18 cellular contexts compared by ENCODE assay signal in genomic region chr9:70988551-70988950, GRCh38.
DNase-seq lines count a peak whose midpoint lies in the region; ATAC-seq and TF ChIP-seq lines count a peak whose summit lies in the region.
"Had no signal": no experiment of that assay in that cellular context is flagged by ENCODE, and none has a peak within 500 bp of the region (broad histone marks: within the 10 kb centered on the region; RNA-seq: fewer than 3 reads in every experiment).

No MANE protein-coding gene starts in this region.

- no peaks in the 10 kb centered on the region for H3K79me1 ChIP-seq in H9 (ENCODE audit: insufficient read depth, low read depth, low read length, poor library complexity, severe bottlenecking)

- no peak overlapping the region for H3K27ac Mint-ChIP-seq in H9

- H3K23ac ChIP-seq in H9 (ENCODE audit: insufficient read length, low read depth, low read length): no peak overlapping the region

- no peaks in the 10 kb centered on the region for H3K79me2 ChIP-seq in GM23248 (ENCODE audit: insufficient read depth)
- 0 out of 2 replicates have a peak, but pooled peaks cover 2% of the 10 kb centered on the region for H3K79me2 ChIP-seq in H9 (ENCODE audit: insufficient read depth, low read length)

- H3K9me3 ChIP-seq in GM23248 (ENCODE audit: low read depth) (no peaks in the 10 kb centered on the region), subcutaneous abdominal adipose tissue (ENCODE audit: control insufficient read depth in 5 of 5, low read length in 5 of 5) (peaks cover 0 to 6% (median 4%) of the 10 kb centered on the region in 5 donors), H9 (ENCODE audit: control insufficient read depth, low read depth, low read length) (peaks cover 5% of the 10 kb centered on the region)
- H3K9me3 ChIP-seq: SJCRH30 had no signal

- H3K4me3 ChIP-seq in GM23248: no peak overlapping the region
- H3K4me3 ChIP-seq in subcutaneous abdominal adipose tissue (ENCODE audit: low read depth in 1 of 5, low read length in 5 of 5): no peak overlapping the region
- H3K4me3 ChIP-seq: SJCRH30 had no signal

- H3K27ac ChIP-seq in GM23248: peak overlapping the region; percentile 77
- peak overlapping the region; percentile 51 for H3K27ac ChIP-seq in subcutaneous abdominal adipose tissue (ENCODE audit: low read depth, low read length)
- no peak overlapping the region for H3K27ac ChIP-seq in H9 (ENCODE audit: insufficient read length, low read depth, low read length)
- H3K27ac ChIP-seq: C4-2B, RWPE1, SJCRH30 had no signal

- H3K18ac ChIP-seq in H9 (ENCODE audit: insufficient read length, low read depth, low read length): no peak overlapping the region

- H4K91ac ChIP-seq in H9 (ENCODE audit: insufficient read length, low read depth, low read length): no peak overlapping the region

- peaks cover 0 to 3% of the 10 kb centered on the region in 2 experiments; a peak in 1 of 5 replicates for H3K9me3 Mint-ChIP-seq in H9

- in situ Hi-C loops in GM23248 (cut with MboI): no loop called here

- H3K4me2 ChIP-seq in GM23248 (ENCODE audit: unreplicated experiment) (peak overlapping the region; percentile 47), H9 (ENCODE audit: insufficient read depth, insufficient read length, low read length) (no peak overlapping the region)

- H3K27me3 Mint-ChIP-seq in H9 (ENCODE audit: low read depth): no peaks in the 10 kb centered on the region

- no peaks in the 10 kb centered on the region for H4K20me1 ChIP-seq in GM23248 (ENCODE audit: insufficient read depth)
- H4K20me1 ChIP-seq in H9 (ENCODE audit: control insufficient read depth, insufficient read depth, insufficient read length): no peaks in the 10 kb centered on the region

- H2AFZ ChIP-seq in GM23248: no peak overlapping the region
- no peak overlapping the region for H2AFZ ChIP-seq in H9 (ENCODE audit: low read length)

- H2BK120ac ChIP-seq in H9 (ENCODE audit: low read depth, low read length, poor library complexity, severe bottlenecking): no peak overlapping the region

- DNase-seq in GM23248 (peak; percentile 34), amniotic epithelial cell (ENCODE audit: low read depth) (peak; percentile 44), foreskin melanocyte (peak; percentile 18), H9 (no peak), omental fat pad (ENCODE audit: low spot score) (no peak)
- no peak for DNase-seq in stimulated activated CD4-positive, alpha-beta T cell treated with anti-CD3 and anti-CD28 coated beads, Interleukin-4, amount 100 ng/mL, for 1 hour
- DNase-seq: DMS 273 treated with DMSO at 0.1 percent for 48 hours, H7, KBM-7, NCI-H146, NCI-H2081, NCI-H510A, NCI-H774, SJCRH30 had no signal

- no peak overlapping the region for H2AK5ac ChIP-seq in H9 (ENCODE audit: insufficient read length, low read length)

- TF ChIP-seq CTCF in H9 (conservative IDR thresholded peaks at IDR 0.05) (no peak), omental fat pad (IDR thresholded peaks at IDR 0.05) (no peak)

- 18 to 36% methylated on average over 1 of the region's 1 CpG for WGBS in GM23248 (ENCODE audit: low coverage in 1 of 2, low lambda C conversion rate in 2 of 2, missing lambda C conversion rate in 2 of 2), 2 experiments
- WGBS in H9 (ENCODE audit: extremely low coverage, insufficient read length, low lambda C conversion rate): no CpG with 5 or more reads among the region's 1 CpG

- H2BK12ac ChIP-seq in H9 (ENCODE audit: insufficient read length, low read depth, low read length): no peak overlapping the region

- no peak overlapping the region for H4K8ac ChIP-seq in H9 (replicated peaks; ENCODE audit: insufficient read length, low read depth, low read length)

- H4K5ac ChIP-seq in H9 (ENCODE audit: insufficient read length, low read depth, low read length): no peak overlapping the region

- H3K36me3 ChIP-seq in GM23248 (ENCODE audit: low read depth): no peaks in the 10 kb centered on the region
- no peaks in the 10 kb centered on the region for H3K36me3 ChIP-seq in subcutaneous abdominal adipose tissue (ENCODE audit: control insufficient read depth in 5 of 5, insufficient read depth in 5 of 5, low read length in 5 of 5)
- H3K36me3 ChIP-seq: SJCRH30 had no signal

- H2BK5ac ChIP-seq in H9 (ENCODE audit: insufficient read length, low read length): no peak overlapping the region

- H3K4me3 Mint-ChIP-seq in H9: no peak overlapping the region

- no peaks in the 10 kb centered on the region for H3K27me3 ChIP-seq in GM23248 (replicated peaks; ENCODE audit: insufficient read depth)
- H3K27me3 ChIP-seq in subcutaneous abdominal adipose tissue (ENCODE audit: control insufficient read depth in 5 of 5, insufficient read depth in 4 of 5, low read length in 5 of 5): no peaks in the 10 kb centered on the region
- H3K27me3 ChIP-seq in H9 (ENCODE audit: insufficient read depth, low read length): no peaks in the 10 kb centered on the region

- H3K56ac ChIP-seq in H9 (ENCODE audit: insufficient read length, low read depth, low read length): no peak overlapping the region

- peaks cover 0 to 6% (median 0%) of the 10 kb centered on the region in 3 experiments; a peak in 2 of 7 replicates for H3K36me3 Mint-ChIP-seq in H9 (ENCODE audit: insufficient read depth in 1 of 3, low read depth in 3 of 3)

- H3K4me1 Mint-ChIP-seq in H9: no peaks in the 10 kb centered on the region

- H3K9ac ChIP-seq in GM23248 (peak overlapping the region; percentile 33; the same call in 1 of the 2 replicates), subcutaneous abdominal adipose tissue (ENCODE audit: low read length in 5 of 5) (no peak overlapping the region), H9 (ENCODE audit: extremely low read depth, insufficient read length, low read length) (no peak overlapping the region)

- H3K9me2 ChIP-seq in GM23248 (ENCODE audit: insufficient read depth): no peaks in the 10 kb centered on the region

- no peak overlapping the region for H2BK15ac ChIP-seq in H9 (ENCODE audit: low read depth, low read length)

- no peak overlapping the region for H3K14ac ChIP-seq in H9 (ENCODE audit: insufficient read depth, low read length)

- H3K4me1 ChIP-seq in GM23248 (ENCODE audit: insufficient read depth) (peaks cover 24% of the 10 kb centered on the region), subcutaneous abdominal adipose tissue (ENCODE audit: control insufficient read depth in 5 of 5, insufficient read depth in 5 of 5, low read length in 5 of 5) (peaks cover 0 to 8% (median 0%) of the 10 kb centered on the region in 5 donors), H9 (ENCODE audit: insufficient read depth, low read length) (no peaks in the 10 kb centered on the region)
- H3K4me1 ChIP-seq: SJCRH30 had no signal

- H3K23me2 ChIP-seq in H9 (ENCODE audit: insufficient read length, low read depth, low read length, poor library complexity, severe bottlenecking): no peaks in the 10 kb centered on the region

- no peak overlapping the region for H3K4ac ChIP-seq in H9 (ENCODE audit: low read depth, low read length)

- no peak overlapping the region for H2BK20ac ChIP-seq in H9 (ENCODE audit: low read depth, low read length, poor library complexity, severe bottlenecking)

- no peak overlapping the region for H3T11ph ChIP-seq in H9 (ENCODE audit: low read length)

- peaks cover 17% of the 10 kb centered on the region for H3F3A ChIP-seq in GM23248 (ENCODE audit: insufficient read depth)

- ATAC-seq in HG03025 (IDR thresholded peaks at IDR 0.05; ENCODE audit: low FRiP score, unreplicated experiment) (no peak), omental fat pad (ENCODE audit: low FRiP score) (no peak)

Comparison
In these comparisons a context has a peak if more than half of its experiments do, and no peak if none do; other contexts are left out.
1. DNase-seq: peak in GM23248 (single experiment), amniotic epithelial cell (single experiment) and foreskin melanocyte (single experiment); none in H9 (single experiment), stimulated activated CD4-positive, alpha-beta T cell treated with anti-CD3 and anti-CD28 coated beads, Interleukin-4, amount 100 ng/mL, for 1 hour (single experiment) and omental fat pad (single experiment).